In genomic region chr3:129441215-129441614, GRCh38 we compare ENCODE assay signal across 7 cellular contexts. TPM values are rescaled to one million over a fixed set of nuclear protein-coding genes. Genes with fewer than 3 reads are reported as not detected.
DNase-seq lines count a peak whose midpoint lies in the region; ATAC-seq and TF ChIP-seq lines count a peak whose summit lies in the region.

No MANE protein-coding gene starts in this region.

- 18 to 20% methylated on average over 9 of the region's 9 CpGs for WGBS in GM23248 (ENCODE audit: low coverage in 1 of 2, low lambda C conversion rate in 2 of 2, missing lambda C conversion rate in 2 of 2), 2 experiments
- WGBS in psoas muscle, 3 donors = 23 to 34% (median 30%) methylated on average over 9 of the region's 9 CpGs

- H3K4me2 ChIP-seq in GM23248 (ENCODE audit: unreplicated experiment) = peak overlapping the region; percentile 99
- H3K4me2 ChIP-seq in OCI-LY1 (ENCODE audit: low read length) = peak overlapping the region; percentile 86

- peaks cover 34% of the 10 kb centered on the region for H3K36me3 Mint-ChIP-seq in effector memory CD8-positive, alpha-beta T cell (ENCODE audit: insufficient read depth)

- H3K27ac ChIP-seq in GM23248 (peak overlapping the region; percentile 98), OCI-LY1 (ENCODE audit: low read depth, low read length, poor library complexity, severe bottlenecking) (peak overlapping the region; percentile 77), psoas muscle (peak overlapping the region; percentile 91)

- H3K4me1 ChIP-seq in GM23248 (ENCODE audit: insufficient read depth) = peaks cover 59% of the 10 kb centered on the region
- H3K4me1 ChIP-seq in OCI-LY1 (ENCODE audit: insufficient read depth, low read length, severe bottlenecking) = peaks cover 48% of the 10 kb centered on the region
- H3K4me1 ChIP-seq in psoas muscle = peaks cover 38% of the 10 kb centered on the region

- H3K9ac ChIP-seq in GM23248 (peak overlapping the region; percentile 96), OCI-LY1 (ENCODE audit: low read length) (peak overlapping the region; percentile 75)

- intact Hi-C loops in psoas muscle (cut with DNase I) = loop anchor here in 1 of 2 donors (5.0 kb wide), 1 partner anchor 41 kb away; no protein-coding TSS in a partner anchor

- H3K27me3 Mint-ChIP-seq in effector memory CD8-positive, alpha-beta T cell = no peaks in the 10 kb centered on the region

- no peaks in the 10 kb centered on the region for H3K9me3 Mint-ChIP-seq in effector memory CD8-positive, alpha-beta T cell

- H3K36me3 ChIP-seq in GM23248 (ENCODE audit: low read depth) (peaks cover 15% of the 10 kb centered on the region), OCI-LY1 (ENCODE audit: insufficient read depth, low read length) (peaks cover 23% of the 10 kb centered on the region; the same call in 1 of the 2 replicates), psoas muscle (ENCODE audit: insufficient read depth in 1 of 2, low read depth in 1 of 2) (peaks cover 0 to 19% of the 10 kb centered on the region in 2 donors)

- H3K4me1 Mint-ChIP-seq in effector memory CD8-positive, alpha-beta T cell (ENCODE audit: low read depth in 2 of 2) = peaks cover 33 to 46% of the 10 kb centered on the region in 2 donors

- TF ChIP-seq CTCF in OCI-LY1 (IDR thresholded peaks at IDR 0.05; ENCODE audit: low read length) (no peak), psoas muscle (IDR thresholded peaks at IDR 0.05) (no peak)

- no peaks in the 10 kb centered on the region for H4K20me1 ChIP-seq in GM23248 (ENCODE audit: insufficient read depth)
- no peaks in the 10 kb centered on the region for H4K20me1 ChIP-seq in OCI-LY1 (ENCODE audit: insufficient read depth, low read length)

- in situ Hi-C loops in GM23248 (cut with MboI) = no loop called here

- peak overlapping the region; percentile 78 to 93 for H3K4me3 Mint-ChIP-seq in effector memory CD8-positive, alpha-beta T cell

- peak overlapping the region; percentile 77 for H2AFZ ChIP-seq in GM23248
- H2AFZ ChIP-seq in OCI-LY1 (ENCODE audit: low read length) = no peak overlapping the region

- peaks cover 24% of the 10 kb centered on the region for H3F3A ChIP-seq in GM23248 (ENCODE audit: insufficient read depth)
- no peaks in the 10 kb centered on the region for H3F3A ChIP-seq in OCI-LY1 (ENCODE audit: insufficient read depth, low read length)

- H3K9me2 ChIP-seq in GM23248 (ENCODE audit: insufficient read depth) (no peaks in the 10 kb centered on the region), OCI-LY1 (ENCODE audit: low read depth, low read length) (no peaks in the 10 kb centered on the region)

- DNase-seq in GM23248 (peak; percentile 52), psoas muscle (no peak), activated gamma-delta T cell treated with Interleukin-2 at 50 U/mL for 16 hours (no peak)
- DNase-seq in effector memory CD8-positive, alpha-beta T cell = no peak
- DNase-seq in activated CD4-positive, CD25-positive, alpha-beta regulatory T cell (lab: John Stamatoyannopoulos, UW) = no peak

- ATAC-seq in effector memory CD8-positive, alpha-beta T cell (replicated peaks) = no peak
- ATAC-seq in psoas muscle (no peak), GM19452 (IDR thresholded peaks at IDR 0.05; ENCODE audit: unreplicated experiment) (no peak)

- H3K79me2 ChIP-seq in GM23248 (ENCODE audit: insufficient read depth) (peaks cover 82% of the 10 kb centered on the region), OCI-LY1 (ENCODE audit: insufficient read depth, low read length) (peaks cover 21% of the 10 kb centered on the region)

- H3K9me3 ChIP-seq in GM23248 (ENCODE audit: low read depth) = no peaks in the 10 kb centered on the region
- no peaks in the 10 kb centered on the region for H3K9me3 ChIP-seq in OCI-LY1 (ENCODE audit: low read length)
- H3K9me3 ChIP-seq in psoas muscle = no peaks in the 10 kb centered on the region

- H3K27ac Mint-ChIP-seq in effector memory CD8-positive, alpha-beta T cell = peak overlapping the region; percentile 89 to 94

- H3K4me3 ChIP-seq in GM23248 (peak overlapping the region; percentile 100), OCI-LY1 (ENCODE audit: low read depth, low read length, poor library complexity, severe bottlenecking) (peak overlapping the region; percentile 81), psoas muscle (peak overlapping the region; percentile 95)

- H3K27me3 ChIP-seq in GM23248 (replicated peaks; ENCODE audit: insufficient read depth) (no peaks in the 10 kb centered on the region), OCI-LY1 (ENCODE audit: insufficient read depth, low read length) (no peaks in the 10 kb centered on the region), psoas muscle (ENCODE audit: insufficient read depth in 3 of 3, low read length in 2 of 3) (no peaks in the 10 kb centered on the region)

RNA-seq across cellular contexts. Expression of gene IFT122, which starts 1.2 kb away (rescaled TPM):
- 16.3 and 25.4 TPM in 2 replicates for total RNA-seq in GM23248 (2014; rRNA removed; shearing (Covaris generic))
- polyA plus RNA-seq in GM23248 (2016; fragmentation: Nextera tagmentation; extraction: Ambion mirVana) (13.5 and 16.1 TPM in 2 replicates), psoas muscle (1 to 10 TPM; 2.3 to 4.3 (median 3.2) TPM)
- total RNA-seq in psoas muscle = 1 to 10 TPM; 4.5 to 7.3 (median 5.7) TPM

RNA-seq across cellular contexts. Expression of gene MBD4, which starts 1.5 kb away (rescaled TPM):
- 27.2 and 49.8 TPM in 2 replicates for total RNA-seq in GM23248 (2014; rRNA removed; shearing (Covaris generic))
- polyA plus RNA-seq in GM23248 (2016; fragmentation: Nextera tagmentation; extraction: Ambion mirVana) (36.2 and 36.8 TPM in 2 replicates), psoas muscle (10 to 100 TPM; 17.9 to 30.4 (median 18.1) TPM)
- total RNA-seq in psoas muscle = 10 to 100 TPM; 16.0 to 23.1 (median 19.9) TPM

RNA-seq across cellular contexts. Expression of gene EFCAB12, which starts 12.8 kb away (rescaled TPM):
- total RNA-seq in GM23248 (2014; rRNA removed; shearing (Covaris generic)) = not detected in 2 replicates
- not detected in 2 replicates for polyA plus RNA-seq in GM23248 (2016; fragmentation: Nextera tagmentation; extraction: Ambion mirVana)
- not detected for total RNA-seq in psoas muscle
- polyA plus RNA-seq in psoas muscle = under 1 TPM in 2 of 3 donors, not detected in 1; 0.04 to 0.30 TPM
